ENCODE assay signal across 8 cellular contexts in the genomic region with DNA sequence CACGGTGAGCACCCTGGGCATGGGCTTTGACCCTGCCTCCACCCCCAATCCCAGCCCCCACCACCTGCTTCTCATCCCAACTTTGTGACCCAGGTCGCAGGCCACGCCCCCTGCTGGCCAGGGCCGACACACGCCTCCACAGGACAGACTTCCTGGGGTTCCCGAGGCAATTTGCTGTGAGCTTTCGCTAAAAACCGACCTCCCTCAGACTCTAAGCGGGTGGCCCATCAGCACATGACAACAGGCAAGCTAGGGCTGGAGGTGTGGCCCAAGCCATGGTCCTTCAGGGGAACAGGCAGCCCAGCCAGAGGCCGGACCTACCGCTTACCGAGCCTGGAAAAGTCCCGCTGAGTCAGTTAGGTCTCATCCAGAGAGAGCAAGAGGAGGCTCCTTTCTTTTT.
DNase-seq lines count a peak whose midpoint lies in the region; ATAC-seq, FAIRE-seq and TF ChIP-seq lines count a peak whose summit lies in the region.

No MANE protein-coding gene starts in this region.

- peak overlapping the region; percentile 20 for H3K27ac ChIP-seq in HUES48 (ENCODE audit: low read depth, low read length)
- no peak overlapping the region for H3K27ac ChIP-seq in iPS DF 6.9 (ENCODE audit: low read length)

- H3K4me1 ChIP-seq in HUES48 (ENCODE audit: control insufficient read depth, insufficient read depth, low read length) (peaks cover 15% of the 10 kb centered on the region), iPS DF 6.9 (ENCODE audit: control insufficient read depth, insufficient read depth, low read length) (peaks cover 6% of the 10 kb centered on the region)

- no peak for DNase-seq in D721Med (ENCODE audit: insufficient read length, low spot score)
- peak; percentile 44 to 60 for DNase-seq in activated CD4-positive, alpha-beta T cell treated with anti-CD3 and anti-CD28 coated beads, Interleukin-2, amount 50 U/mL, for 48 hours
- peak; percentile 80 for DNase-seq in iPS DF 6.9 (ENCODE audit: low read depth, low spot score)
- peak; percentile 74 for DNase-seq in urothelium cell line (ENCODE audit: low spot score)
- no peak for DNase-seq in NCI-H1105 (lab: John Stamatoyannopoulos, UW)
- no peak for DNase-seq in NCI-H2081 (lab: John Stamatoyannopoulos, UW)

- no peak overlapping the region for H3K9ac ChIP-seq in HUES48 (ENCODE audit: low read depth, low read length)

- WGBS in iPS DF 6.9 (ENCODE audit: insufficient coverage, insufficient read length) = no CpG with 5 or more reads among the region's 13 CpGs

- FAIRE-seq in D721Med (lab: Jason Lieb, UNC) (no peak), urothelium cell line (lab: Jason Lieb, UNC) (no peak)

- no peak for ATAC-seq in GM21367 (IDR thresholded peaks at IDR 0.05; ENCODE audit: unreplicated experiment)

- H3K27me3 ChIP-seq in HUES48 (ENCODE audit: control insufficient read depth, insufficient read depth, low read length) (peaks cover 4% of the 10 kb centered on the region; the same call in 1 of the 2 replicates), iPS DF 6.9 (ENCODE audit: control insufficient read depth, insufficient read depth, low read length) (no peaks in the 10 kb centered on the region)

- TF ChIP-seq CTCF in D721Med (IDR thresholded peaks at IDR 0.05; ENCODE audit: insufficient read depth, missing control alignments) = peak; percentile 40

- H3K4me3 ChIP-seq in HUES48 (ENCODE audit: low read depth, low read length) = no peak overlapping the region
- H3K4me3 ChIP-seq in iPS DF 6.9 (ENCODE audit: low read length) = no peak overlapping the region

- H3K9me3 ChIP-seq in HUES48 (ENCODE audit: control insufficient read depth, insufficient read depth, low read length) (no peaks in the 10 kb centered on the region), iPS DF 6.9 (ENCODE audit: control insufficient read depth, insufficient read depth, low read length) (no peaks in the 10 kb centered on the region)

- H3K36me3 ChIP-seq in HUES48 (ENCODE audit: control insufficient read depth, insufficient read depth, low read length) = no peaks in the 10 kb centered on the region
- no peaks in the 10 kb centered on the region for H3K36me3 ChIP-seq in iPS DF 6.9 (ENCODE audit: control insufficient read depth, insufficient read depth, low read length)

Comparison
In these comparisons a context has a peak if more than half of its experiments do, and no peak if none do; other contexts are left out.
1. DNase-seq: peak in activated CD4-positive, alpha-beta T cell treated with anti-CD3 and anti-CD28 coated beads, Interleukin-2, amount 50 U/mL, for 48 hours (2 of 2), iPS DF 6.9 (single experiment) and urothelium cell line (single experiment); none in D721Med (single experiment), NCI-H1105 (single experiment) and NCI-H2081 (0 of 2).